ENCODE assay signal across 8 cellular contexts in genomic region chr20:44692932-44693476, GRCh38. TPM values are rescaled to one million over a fixed set of nuclear protein-coding genes. Genes with fewer than 3 reads are reported as not detected.
A peak's percentile ranks its signal among the peaks of the same experiment; 100 is the strongest.
DNase-seq lines count a peak whose midpoint lies in the region; ATAC-seq, FAIRE-seq and TF ChIP-seq lines count a peak whose summit lies in the region.

No MANE protein-coding gene starts in this region.

- no peak for FAIRE-seq in D721Med (lab: Jason Lieb, UNC)

- TF ChIP-seq RAD21 in Ishikawa (IDR thresholded peaks at IDR 0.05; ENCODE audit: low read depth): peak; percentile 12; the same call in 1 of the 2 replicates

- peaks cover 22% of the 10 kb centered on the region for H3K4me1 ChIP-seq in upper lobe of right lung

- no peaks in the 10 kb centered on the region for H3K36me3 ChIP-seq in upper lobe of right lung

- intact Hi-C loops in upper lobe of right lung (cut with DNase I): no loop called here

- H3K27ac ChIP-seq in coronary artery: peak overlapping the region; percentile 87 to 94
- peak overlapping the region; percentile 82 for H3K27ac ChIP-seq in upper lobe of right lung

- peak; percentile 90 for TF ChIP-seq EP300 in Ishikawa (IDR thresholded peaks at IDR 0.05; ENCODE audit: borderline replicate concordance)

- H3K9me3 ChIP-seq in upper lobe of right lung: no peaks in the 10 kb centered on the region

- TF ChIP-seq CTCF in coronary artery (IDR thresholded peaks at IDR 0.05) (no peak), upper lobe of right lung (IDR thresholded peaks at IDR 0.05) (no peak), D721Med (IDR thresholded peaks at IDR 0.05; ENCODE audit: insufficient read depth, missing control alignments) (no peak)

- DNase-seq in coronary artery (ENCODE audit: low spot score) (peak; percentile 99), left lobe of liver (ENCODE audit: low spot score) (no peak), upper lobe of right lung (no peak), NCI-H524 (lab: John Stamatoyannopoulos, UW) (no peak), D721Med (ENCODE audit: insufficient read length, low spot score) (no peak), NCI-H1436 treated with DMSO at 0.1 percent for 48 hours (lab: John Stamatoyannopoulos, UW) (no peak)

- H3K4me3 ChIP-seq in coronary artery: no peak overlapping the region
- H3K4me3 ChIP-seq in upper lobe of right lung: no peak overlapping the region

- ATAC-seq in left lobe of liver (peak; percentile 52), upper lobe of right lung (peak; percentile 80), GM21619 (IDR thresholded peaks at IDR 0.05; ENCODE audit: unreplicated experiment) (no peak)

- H3K27me3 ChIP-seq in upper lobe of right lung: no peaks in the 10 kb centered on the region

TF ChIP-seq in Ishikawa, 13 proteins besides CTCF, POLR2A, EP300 and RAD21:
- TF ChIP-seq YY1 (IDR thresholded peaks at IDR 0.05; ENCODE audit: low read depth): no peak
- TF ChIP-seq USF1 (IDR thresholded peaks at IDR 0.05): no peak
- TF ChIP-seq CREB1 (IDR thresholded peaks at IDR 0.05; ENCODE audit: low read depth): no peak
- TF ChIP-seq ZBTB7A (IDR thresholded peaks at IDR 0.05; ENCODE audit: low read depth): peak; percentile 59; the same call in 1 of the 2 replicates
- no peak for TF ChIP-seq EGR1 (IDR thresholded peaks at IDR 0.05)
- no peak for TF ChIP-seq TAF1 (IDR thresholded peaks at IDR 0.05; ENCODE audit: low read depth)
- peak; percentile 72; the same call in 1 of the 2 replicates for TF ChIP-seq FOXM1 (IDR thresholded peaks at IDR 0.05; ENCODE audit: borderline replicate concordance, low read depth)
- TF ChIP-seq MAX (IDR thresholded peaks at IDR 0.05): peak; percentile 80
- TF ChIP-seq TCF12 (IDR thresholded peaks at IDR 0.05; ENCODE audit: low read depth): peak; percentile 90
- TF ChIP-seq TEAD4 (IDR thresholded peaks at IDR 0.05): peak; percentile 97
- peak; percentile 79 for TF ChIP-seq NFIC (IDR thresholded peaks at IDR 0.05)
- peak; percentile 20; the same call in 1 of the 2 replicates for TF ChIP-seq CEBPB (IDR thresholded peaks at IDR 0.05)

RNA-seq across cellular contexts. Expression of gene CCN5, which starts 22.2 kb away (rescaled TPM):
- total RNA-seq in left lobe of liver (1.1 TPM), upper lobe of right lung (112 TPM)

RNA-seq across cellular contexts. Expression of gene ADA, which starts 41.5 kb away (rescaled TPM):
- total RNA-seq in left lobe of liver: 3.7 TPM
- total RNA-seq in upper lobe of right lung: 5.8 TPM

RNA-seq across cellular contexts. Expression of gene KCNK15, which starts 52.7 kb away (rescaled TPM):
- total RNA-seq in left lobe of liver (0.20 TPM), upper lobe of right lung (1.1 TPM)

Comparison
In these comparisons a context has a peak if more than half of its experiments do, and no peak if none do; other contexts are left out.
1. RNA of gene CCN5, which starts 22.2 kb away (total RNA-seq): 112 TPM in upper lobe of right lung (single experiment); 1.1 TPM in left lobe of liver (single experiment); every median in the first group is over 10 times any median in the second.